9 cellular contexts compared by ENCODE assay signal in genomic region chr20:62366370-62367135, GRCh38. TPM values are rescaled to one million over a fixed set of nuclear protein-coding genes. Genes with fewer than 3 reads are reported as not detected.
DNase-seq lines count a peak whose midpoint lies in the region; ATAC-seq, FAIRE-seq and TF ChIP-seq lines count a peak whose summit lies in the region.
"Had no signal": no experiment of that assay in that cellular context is flagged by ENCODE, and none has a peak within 500 bp of the region (broad histone marks: within the 10 kb centered on the region; RNA-seq: fewer than 3 reads in every experiment).

No MANE protein-coding gene starts in this region.

- H3K9me3 ChIP-seq in HCT116 (ENCODE audit: control insufficient read depth in 1 of 2, insufficient read depth in 1 of 2, low read depth in 1 of 2, low read length in 2 of 2): no peaks in the 10 kb centered on the region
- no peaks in the 10 kb centered on the region for H3K9me3 ChIP-seq in Peyer's patch
- no peaks in the 10 kb centered on the region for H3K9me3 ChIP-seq in pancreas

- no peak overlapping the region for H2AFZ ChIP-seq in HCT116 (ENCODE audit: low read depth, low read length, poor library complexity, severe bottlenecking)

- H3K9me3 Mint-ChIP-seq in activated naive CD4-positive, alpha-beta T cell treated with anti-CD3 and anti-CD28 coated beads, Interleukin-2, amount 10 ng/mL, durations not matched to agents 7 days and 5 days: no peaks in the 10 kb centered on the region

- 1 to 2% methylated on average over 41 to 72 of the region's 72 CpGs for WGBS in pancreas, 2 donors

- ATAC-seq in HCT116: peak; percentile 23
- peak; percentile 26 to 59 (median 34) for ATAC-seq in pancreas
- ATAC-seq in GM21360 (IDR thresholded peaks at IDR 0.05; ENCODE audit: unreplicated experiment): no peak
- ATAC-seq in GM19324 (IDR thresholded peaks at IDR 0.05; ENCODE audit: low FRiP score, unreplicated experiment): no peak

- H3K4me3 Mint-ChIP-seq in activated naive CD4-positive, alpha-beta T cell treated with anti-CD3 and anti-CD28 coated beads, Interleukin-2, amount 10 ng/mL, durations not matched to agents 7 days and 5 days: no peak overlapping the region

- no peaks in the 10 kb centered on the region for H3K27me3 ChIP-seq in HCT116 (ENCODE audit: insufficient read depth, low read length)
- H3K27me3 ChIP-seq in Peyer's patch: peaks cover 0 to 15% of the 10 kb centered on the region in 2 donors
- no peaks in the 10 kb centered on the region for H3K27me3 ChIP-seq in pancreas

- H3K9ac ChIP-seq in HCT116 (ENCODE audit: low read length): peak overlapping the region; percentile 94

- FAIRE-seq in pancreas (lab: Jason Lieb, UNC): no peak
- FAIRE-seq: TTC549 had no signal

- no peak overlapping the region for H3K27ac Mint-ChIP-seq in activated naive CD4-positive, alpha-beta T cell treated with anti-CD3 and anti-CD28 coated beads, Interleukin-2, amount 10 ng/mL, durations not matched to agents 7 days and 5 days

- peaks cover 77% of the 10 kb centered on the region for H3K27me3 Mint-ChIP-seq in activated naive CD4-positive, alpha-beta T cell treated with anti-CD3 and anti-CD28 coated beads, Interleukin-2, amount 10 ng/mL, durations not matched to agents 7 days and 5 days

- TF ChIP-seq CTCF in HCT116 (IDR thresholded peaks at IDR 0.05 in 2 of 3, conservative IDR thresholded peaks at IDR 0.05 in 1 of 3; ENCODE audit: borderline replicate concordance in 1 of 3, insufficient read depth in 1 of 3, low read depth in 2 of 3, low read length in 2 of 3) (no peak), Peyer's patch (IDR thresholded peaks at IDR 0.05) (no peak), fibroblast of villous mesenchyme (IDR thresholded peaks at IDR 0.05; ENCODE audit: insufficient read depth, low read depth, low read length) (no peak), pancreas (IDR thresholded peaks at IDR 0.05) (no peak)

- no peaks in the 10 kb centered on the region for H3K36me3 ChIP-seq in HCT116 (ENCODE audit: control insufficient read depth in 1 of 2, insufficient read depth in 2 of 2, low read length in 2 of 2)
- no peaks in the 10 kb centered on the region for H3K36me3 ChIP-seq in Peyer's patch
- no peaks in the 10 kb centered on the region for H3K36me3 ChIP-seq in pancreas

- TF ChIP-seq POLR2A in HCT116 (IDR thresholded peaks at IDR 0.05; ENCODE audit: borderline replicate concordance, extremely low read depth, insufficient read depth, insufficient read length) (no peak), Peyer's patch (IDR thresholded peaks at IDR 0.05) (no peak)

- H3K79me2 ChIP-seq in HCT116 (ENCODE audit: insufficient read depth, low read length): peaks cover 54% of the 10 kb centered on the region

- H3K27ac ChIP-seq in HCT116 (ENCODE audit: low read depth, low read length): peak overlapping the region; percentile 98
- peak overlapping the region; percentile 41 to 80 (median 76) for H3K27ac ChIP-seq in Peyer's patch
- H3K27ac ChIP-seq in pancreas: peak overlapping the region; percentile 51 to 64 (median 63)

- H4K20me1 ChIP-seq in HCT116 (ENCODE audit: insufficient read depth): no peaks in the 10 kb centered on the region

- intact Hi-C loops in HCT116 (cut with micrococcal nuclease): loop anchor here (5.0 kb wide), 1 partner anchor 64 kb away; the partner anchor contains the start of gene ADRM1
- intact Hi-C loops in pancreas (cut with DNase I): no loop called here

- no peaks in the 10 kb centered on the region for H3K4me1 Mint-ChIP-seq in activated naive CD4-positive, alpha-beta T cell treated with anti-CD3 and anti-CD28 coated beads, Interleukin-2, amount 10 ng/mL, durations not matched to agents 7 days and 5 days

- H3K36me3 Mint-ChIP-seq in activated naive CD4-positive, alpha-beta T cell treated with anti-CD3 and anti-CD28 coated beads, Interleukin-2, amount 10 ng/mL, durations not matched to agents 7 days and 5 days: no peaks in the 10 kb centered on the region

- no peaks in the 10 kb centered on the region for H3K9me2 ChIP-seq in HCT116 (ENCODE audit: insufficient read depth)

- peak overlapping the region; percentile 100 for H3K4me2 ChIP-seq in HCT116 (ENCODE audit: low read length)

- no peak for TF ChIP-seq RAD21 in HCT116 (IDR thresholded peaks at IDR 0.05; ENCODE audit: low read depth)

- DNase-seq in HCT116 (ENCODE audit: low read depth, low spot score): no peak
- no peak for DNase-seq in Peyer's patch
- DNase-seq in fibroblast of villous mesenchyme (ENCODE audit: low read depth): no peak
- peak in 4 of 6 donors; percentile 56 to 84 (median 70) for DNase-seq in pancreas
- no peak for DNase-seq in KG1 (lab: John Stamatoyannopoulos, UW)
- DNase-seq in activated naive CD4-positive, alpha-beta T cell treated with anti-CD3 and anti-CD28 coated beads, Interleukin-2, amount 10 ng/mL, durations not matched to agents 7 days and 5 days: no peak

- H3K4me3 ChIP-seq in HCT116 (replicated peaks in 1 of 2; ENCODE audit: low read depth in 1 of 2, low read length in 2 of 2): peak overlapping the region; percentile 83 to 88
- H3K4me3 ChIP-seq in Peyer's patch: peak overlapping the region; percentile 43 to 87 (median 73)
- peak overlapping the region; percentile 77 for H3K4me3 ChIP-seq in fibroblast of villous mesenchyme (ENCODE audit: low read depth, low read length)
- H3K4me3 ChIP-seq in pancreas: peak overlapping the region; percentile 63 to 94 (median 88)

- RAD21 ChIA-PET in HCT116 (lab: Charles Lee; ENCODE audit: low non-redundant PET in 1 of 2, low total read pairs in 2 of 2, uncharacterized antibody in 2 of 2, unreplicated experiment in 2 of 2): no interaction called here

- POLR2A ChIA-PET in HCT116 (lab: Charles Lee): interaction anchor here (0.9 to 2.6 kb wide), 3 partner anchors 8 to 20 kb away, joined by 3 to 12 read pairs (median 12); partner anchors contain the start of gene RPS21

- CTCF ChIA-PET in HCT116 (lab: Charles Lee): interaction anchor here (2.2 kb wide), 1 partner anchor 16 kb away, joined by 10 read pairs; no protein-coding TSS in a partner anchor
- CTCF ChIA-PET in activated naive CD4-positive, alpha-beta T cell treated with anti-CD3 and anti-CD28 coated beads, Interleukin-2, amount 10 ng/mL, durations not matched to agents 7 days and 5 days (lab: Charles Lee): no interaction called here

- H3K4me1 ChIP-seq in HCT116 (ENCODE audit: control insufficient read depth in 1 of 2, insufficient read depth in 2 of 2, low read length in 2 of 2): peaks cover 78 to 90% of the 10 kb centered on the region in 2 experiments
- peaks cover 3 to 64% (median 32%) of the 10 kb centered on the region in 4 donors for H3K4me1 ChIP-seq in Peyer's patch
- peaks cover 21 to 29% (median 25%) of the 10 kb centered on the region in 3 donors for H3K4me1 ChIP-seq in pancreas

- BruUV-seq in HCT116 (replicated peaks; lab: Mats Ljungman, UMichigan): no TSS peak

TF ChIP-seq in HCT116, 20 proteins besides CTCF, POLR2A, EP300 and RAD21:
- TF ChIP-seq EGR1 (IDR thresholded peaks at IDR 0.05; ENCODE audit: low read depth): no peak
- TF ChIP-seq JUND (IDR thresholded peaks at IDR 0.05): no peak
- no peak for TF ChIP-seq ATF3 (IDR thresholded peaks at IDR 0.05)
- TF ChIP-seq POLR2AphosphoS5 (IDR thresholded peaks at IDR 0.05; ENCODE audit: low read depth, low read length): peak; percentile 19; the same call in 1 of the 2 replicates
- TF ChIP-seq ZFX (IDR thresholded peaks at IDR 0.05): peak; percentile 58; the same call in 1 of the 2 replicates

RNA-seq across cellular contexts. Expression of gene LAMA5, which starts 0.6 kb away (rescaled TPM):
- 321 TPM for total RNA-seq in HCT116 (2021; ENCODE audit: unreplicated experiment)
- 190 and 217 TPM in 2 replicates for polyA plus RNA-seq in HCT116 (2012)
- total RNA-seq in Peyer's patch: 100 to 1,000 TPM in 2 of 4 donors, 10 to 100 TPM in 2; 31.2 to 328 (median 87.3) TPM
- 35.1 and 55.3 TPM in 2 replicates for total RNA-seq in fibroblast of villous mesenchyme
- total RNA-seq in pancreas: 10 to 100 TPM; 43.6 to 89.5 (median 59.4) TPM
- polyA plus RNA-seq in pancreas: 100 to 1,000 TPM; 259 to 344 TPM

RNA-seq across cellular contexts. Expression of gene RPS21, which starts 20.4 kb away (rescaled TPM):
- total RNA-seq in HCT116 (2021; ENCODE audit: unreplicated experiment) (2,488 TPM), Peyer's patch (100 to 1,000 TPM; 507 to 769 (median 622) TPM), fibroblast of villous mesenchyme (357 and 457 TPM in 2 replicates), pancreas (1,000 to 10,000 TPM in 2 of 6 donors, 100 to 1,000 TPM in 4; 662 to 1,102 (median 850) TPM)
- polyA plus RNA-seq in HCT116 (2012): 5,598 and 10,032 TPM in 2 replicates
- 1,000 to 10,000 TPM; 2,124 to 2,141 TPM for polyA plus RNA-seq in pancreas

RNA-seq across cellular contexts. Expression of gene CABLES2, which starts 40.5 kb away (rescaled TPM):
- total RNA-seq in HCT116 (2021; ENCODE audit: unreplicated experiment) (8.9 TPM), Peyer's patch (10 to 100 TPM in 2 of 4 donors, 1 to 10 TPM in 2; 7.2 to 33.8 (median 11.1) TPM), fibroblast of villous mesenchyme (1.7 and 1.9 TPM in 2 replicates), pancreas (1 to 10 TPM; 1.4 to 2.3 (median 1.9) TPM)
- 8.1 and 9.5 TPM in 2 replicates for polyA plus RNA-seq in HCT116 (2012)
- polyA plus RNA-seq in pancreas: 1 to 10 TPM; 1.5 to 2.9 TPM

Comparison
In these comparisons a context has a peak if more than half of its experiments do, and no peak if none do; other contexts are left out.
1. ATAC-seq: peak in HCT116 (single experiment) and pancreas (4 of 4); none in GM21360 (single experiment) and GM19324 (single experiment).
2. DNase-seq: peak in pancreas (4 of 6); none in HCT116 (single experiment), Peyer's patch (0 of 3), fibroblast of villous mesenchyme (single experiment), KG1 (single experiment) and activated naive CD4-positive, alpha-beta T cell treated with anti-CD3 and anti-CD28 coated beads, Interleukin-2, amount 10 ng/mL, durations not matched to agents 7 days and 5 days (single experiment).
3. Peak in every context shown above with its lines, with median percentiles within 50 percentile points of each other: H3K27ac ChIP-seq and H3K4me3 ChIP-seq.